ENCODE assay signal across 16 cellular contexts in genomic region chr12:57609091-57609780, GRCh38. TPM values are rescaled to one million over a fixed set of nuclear protein-coding genes. Genes with fewer than 3 reads are reported as not detected.
DNase-seq lines count a peak whose midpoint lies in the region; ATAC-seq and TF ChIP-seq lines count a peak whose summit lies in the region.
"Had no signal": no experiment of that assay in that cellular context is flagged by ENCODE, and none has a peak within 500 bp of the region (broad histone marks: within the 10 kb centered on the region; RNA-seq: fewer than 3 reads in every experiment).

No MANE protein-coding gene starts in this region.

- TF ChIP-seq CTCF in GM20000 (IDR thresholded peaks at IDR 0.05; ENCODE audit: extremely low read depth, missing control alignments) (no peak), ascending aorta (IDR thresholded peaks at IDR 0.05) (no peak)

- peaks cover 0 to 19% of the 10 kb centered on the region in 2 donors for H3K36me3 ChIP-seq in ascending aorta
- H3K36me3 ChIP-seq in skeletal muscle tissue (ENCODE audit: control insufficient read depth in 3 of 3, insufficient read depth in 3 of 3, low read length in 3 of 3): peaks cover 0 to 3% (median 0%) of the 10 kb centered on the region in 3 donors
- H3K36me3 ChIP-seq: cardiac muscle cell, neutrophil had no signal

- DNase-seq in GM20000 (ENCODE audit: low spot score) (peak; percentile 16), ascending aorta (ENCODE audit: low spot score in 2 of 2) (no peak), iPS-NIHi11 (ENCODE audit: low spot score) (peak; percentile 52), COLO829 (ENCODE audit: low spot score) (no peak), NCI-H1048 (lab: John Stamatoyannopoulos, UW) (no peak)
- DNase-seq: activated naive CD4-positive, alpha-beta T cell treated with anti-CD3 and anti-CD28 coated beads, Interleukin-2, amount 50 U/mL, for 16 hours; AML-193; DMS79; NCI-H1417; trophoblast cell had no signal

- no peaks in the 10 kb centered on the region for H3K27me3 ChIP-seq in ascending aorta
- H3K27me3 ChIP-seq in skeletal muscle tissue (ENCODE audit: control insufficient read depth in 3 of 3, insufficient read depth in 3 of 3, low read length in 3 of 3): peaks cover 34 to 62% (median 55%) of the 10 kb centered on the region in 3 donors

- H3K4me3 ChIP-seq in ascending aorta (peak overlapping the region; percentile 70 to 88), skeletal muscle tissue (ENCODE audit: low read length in 3 of 3) (peak overlapping the region in 1 of 3 donors; percentile 22)
- H3K4me3 ChIP-seq: lung had no signal

- peak overlapping the region; percentile 87 to 97 for H3K27ac ChIP-seq in ascending aorta
- H3K27ac ChIP-seq in skeletal muscle tissue (ENCODE audit: low read depth, low read length): peak overlapping the region; percentile 40
- H3K27ac ChIP-seq: cardiac muscle cell, neutrophil had no signal

- H3K9me3 ChIP-seq in ascending aorta (no peaks in the 10 kb centered on the region), skeletal muscle tissue (ENCODE audit: control insufficient read depth in 3 of 3, low read length in 3 of 3) (no peaks in the 10 kb centered on the region)
- H3K9me3 ChIP-seq: neutrophil had no signal

- H3K9ac ChIP-seq in skeletal muscle tissue (ENCODE audit: low read depth in 1 of 3, low read length in 3 of 3): peak overlapping the region in 1 of 3 donors; percentile 45

- ATAC-seq in HG03139 (IDR thresholded peaks at IDR 0.05; ENCODE audit: unreplicated experiment): no peak
- ATAC-seq in HG03095 (IDR thresholded peaks at IDR 0.05; ENCODE audit: unreplicated experiment): no peak

- peaks cover 6 to 45% of the 10 kb centered on the region in 2 donors for H3K4me1 ChIP-seq in ascending aorta
- peaks cover 26 to 29% (median 27%) of the 10 kb centered on the region in 3 donors for H3K4me1 ChIP-seq in skeletal muscle tissue (ENCODE audit: control insufficient read depth in 3 of 3, insufficient read depth in 3 of 3, low read length in 3 of 3)

- intact Hi-C loops in ascending aorta (cut with DNase I): no loop called here

RNA-seq across cellular contexts. Expression of gene ARHGEF25, which starts 2.0 kb away (rescaled TPM):
- total RNA-seq in ascending aorta (47.8 TPM), skeletal muscle tissue (23.0 TPM)

RNA-seq across cellular contexts. Expression of gene DTX3, which starts 4.6 kb away (rescaled TPM):
- total RNA-seq in ascending aorta (33.5 TPM), skeletal muscle tissue (7.8 TPM)

RNA-seq across cellular contexts. Expression of gene PIP4K2C, which starts 18.2 kb away (rescaled TPM):
- total RNA-seq in ascending aorta (153 TPM), skeletal muscle tissue (5.7 TPM)

RNA-seq across cellular contexts. Expression of gene B4GALNT1, which starts 23.8 kb away (rescaled TPM):
- 16.6 TPM for total RNA-seq in ascending aorta
- 3.1 TPM for total RNA-seq in skeletal muscle tissue
- total RNA-seq: cardiac muscle cell had no signal

RNA-seq across cellular contexts. Expression of gene KIF5A, which starts 59.4 kb away (rescaled TPM):
- total RNA-seq in ascending aorta: not detected
- under 0.01 TPM for total RNA-seq in skeletal muscle tissue

Comparison
In these comparisons a context has a peak if more than half of its experiments do, and no peak if none do; other contexts are left out.
1. DNase-seq: peak in GM20000 (single experiment) and iPS-NIHi11 (single experiment); none in ascending aorta (0 of 2), COLO829 (single experiment) and NCI-H1048 (single experiment).
2. RNA of gene PIP4K2C, which starts 18.2 kb away (total RNA-seq): 153 TPM in ascending aorta (single experiment); 5.7 TPM in skeletal muscle tissue (single experiment); every median in the first group is over 10 times any median in the second.